ENCODE assay signal across 8 cellular contexts in the genomic region with DNA sequence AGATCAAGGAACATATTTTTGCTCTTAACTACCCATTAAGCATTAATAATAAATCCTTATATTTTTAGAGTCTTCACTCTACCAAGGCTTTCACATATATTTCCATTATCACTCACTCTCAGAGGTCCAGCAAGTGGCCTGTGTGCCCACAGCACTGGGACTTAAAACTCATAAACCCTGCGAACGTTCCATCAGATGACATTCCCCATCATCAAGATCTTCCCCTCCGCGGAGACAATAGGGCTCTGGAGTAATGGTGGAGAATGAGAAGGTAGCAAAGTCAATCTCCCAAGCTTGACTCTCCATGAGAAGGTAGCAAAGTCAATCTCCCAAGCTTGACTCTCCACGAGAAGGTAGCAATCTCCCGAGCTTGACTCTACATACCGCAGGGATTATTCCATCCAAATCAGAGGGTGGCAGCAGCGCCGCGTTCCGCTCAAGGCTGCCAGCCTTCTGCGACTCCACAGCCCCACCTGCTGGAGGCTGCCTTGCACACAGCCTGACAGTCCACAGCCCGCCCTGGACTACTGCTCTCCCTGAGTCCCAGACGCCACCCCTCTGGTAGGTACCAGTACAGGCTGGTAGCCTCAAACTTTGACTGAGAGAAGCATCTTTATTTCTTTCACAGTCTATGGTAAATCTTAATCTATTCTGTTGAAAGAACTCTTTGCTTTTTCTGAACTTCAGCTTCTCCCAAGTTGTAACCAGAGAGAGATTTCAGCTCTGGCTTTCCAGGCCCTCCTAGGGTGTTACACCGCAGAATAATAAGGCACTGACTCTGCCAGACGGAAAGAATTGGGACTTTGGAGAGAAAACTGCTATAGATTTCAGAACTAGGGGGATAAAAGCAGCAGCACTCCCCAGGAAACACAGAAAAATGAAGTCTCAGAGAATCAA. TPM values are rescaled to one million over a fixed set of nuclear protein-coding genes. Genes with fewer than 3 reads are reported as not detected.
DNase-seq lines count a peak whose midpoint lies in the region; ATAC-seq and TF ChIP-seq lines count a peak whose summit lies in the region.

No MANE protein-coding gene starts in this region.

- H3K4me3 ChIP-seq in right cardiac atrium (ENCODE audit: low read length), result no peak overlapping the region
- no peak overlapping the region for H3K4me3 ChIP-seq in gastrocnemius medialis

- no peaks in the 10 kb centered on the region for H3K9me3 ChIP-seq in right cardiac atrium (ENCODE audit: control insufficient read depth, low read length)
- H3K9me3 ChIP-seq in gastrocnemius medialis, result no peaks in the 10 kb centered on the region

- no peaks in the 10 kb centered on the region for H3K9me3 Mint-ChIP-seq in T-helper 2 cell treated with Interferon-gamma antibody and Interleukin-4, amounts not matched to agents 5 μg/mL and 100 μg/mL, for 36 hours

- ATAC-seq in HG02763 (IDR thresholded peaks at IDR 0.05; ENCODE audit: unreplicated experiment) (peak; percentile 96), right cardiac atrium (peak; percentile 98), gastrocnemius medialis (peak; percentile 93 to 99)

- DNase-seq in GM13976 (ENCODE audit: low spot score) (peak; percentile 80), NCI-H1436 treated with DMSO at 0.1 percent for 48 hours (lab: John Stamatoyannopoulos, UW) (peak; percentile 23), amniotic stem cell (lab: John Stamatoyannopoulos, UW) (peak; percentile 55), right cardiac atrium (peak; percentile 89 to 96 (median 95)), gastrocnemius medialis (peak; percentile 66 to 71), OCI-M2 (lab: John Stamatoyannopoulos, UW; ENCODE audit: unreplicated experiment) (no peak)
- peak; percentile 73 for DNase-seq in T-helper 2 cell treated with Interferon-gamma antibody and Interleukin-4, amounts not matched to agents 5 μg/mL and 100 μg/mL, for 36 hours (ENCODE audit: low spot score)

- H3K27ac ChIP-seq in right cardiac atrium (ENCODE audit: low read length) (no peak overlapping the region), gastrocnemius medialis (no peak overlapping the region)

- peaks cover 34% of the 10 kb centered on the region for H3K27me3 Mint-ChIP-seq in T-helper 2 cell treated with Interferon-gamma antibody and Interleukin-4, amounts not matched to agents 5 μg/mL and 100 μg/mL, for 36 hours (ENCODE audit: low read depth)

- 18% methylated on average over 16 of the region's 16 CpGs for WGBS in right cardiac atrium

- no peak for TF ChIP-seq POLR2A in gastrocnemius medialis (IDR thresholded peaks at IDR 0.05)

- no peaks in the 10 kb centered on the region for H3K4me1 Mint-ChIP-seq in T-helper 2 cell treated with Interferon-gamma antibody and Interleukin-4, amounts not matched to agents 5 μg/mL and 100 μg/mL, for 36 hours (ENCODE audit: low read depth)

- in situ Hi-C loops in GM13976 (cut with MboI; ENCODE audit: low sequenced_read_pairs, unreplicated experiment) (no loop called here), gastrocnemius medialis (cut with MboI; ENCODE audit: low sequenced_read_pairs in 4 of 4) (loop anchor here in 1 of 4 donors (10.0 kb wide), 1 partner anchor 575 kb away; no protein-coding TSS in a partner anchor)

- H3K27ac Mint-ChIP-seq in T-helper 2 cell treated with Interferon-gamma antibody and Interleukin-4, amounts not matched to agents 5 μg/mL and 100 μg/mL, for 36 hours, result no peak overlapping the region

- H3K4me1 ChIP-seq in right cardiac atrium (ENCODE audit: control insufficient read depth, insufficient read depth, low read length) (no peaks in the 10 kb centered on the region), gastrocnemius medialis (no peaks in the 10 kb centered on the region)

- H3K27me3 ChIP-seq in right cardiac atrium (ENCODE audit: control insufficient read depth, insufficient read depth) (no peaks in the 10 kb centered on the region), gastrocnemius medialis (no peaks in the 10 kb centered on the region)

- intact Hi-C loops in right cardiac atrium (cut with DNase I), result no loop called here
- intact Hi-C loops in gastrocnemius medialis (cut with DNase I; ENCODE audit: low total_unique reads), result loop anchor here (1.0 kb wide), 1 partner anchor 10 kb away; no protein-coding TSS in a partner anchor

- no peaks in the 10 kb centered on the region for H3K36me3 ChIP-seq in gastrocnemius medialis

- no peaks in the 10 kb centered on the region for H3K36me3 Mint-ChIP-seq in T-helper 2 cell treated with Interferon-gamma antibody and Interleukin-4, amounts not matched to agents 5 μg/mL and 100 μg/mL, for 36 hours (ENCODE audit: low read depth)

- TF ChIP-seq CTCF in GM13976 (IDR thresholded peaks at IDR 0.05; ENCODE audit: borderline replicate concordance, control extremely low read depth, extremely low read depth, insufficient read depth, missing control alignments) (peak; percentile 99), gastrocnemius medialis (IDR thresholded peaks at IDR 0.05 in 4 of 5, conservative IDR thresholded peaks at IDR 0.05 in 1 of 5) (peak; percentile 77 to 94 (median 86))

- H3K4me3 Mint-ChIP-seq in T-helper 2 cell treated with Interferon-gamma antibody and Interleukin-4, amounts not matched to agents 5 μg/mL and 100 μg/mL, for 36 hours, result no peak overlapping the region

RNA-seq across cellular contexts. Expression of gene CTTNBP2NL, which starts 26.4 kb away (rescaled TPM):
- 10 to 100 TPM; 16.2 to 24.9 (median 16.8) TPM for total RNA-seq in right cardiac atrium
- polyA plus RNA-seq in right cardiac atrium, result 5.1 TPM
- total RNA-seq in gastrocnemius medialis, result 1 to 10 TPM; 2.6 to 7.2 (median 3.9) TPM
